In the genomic region with DNA sequence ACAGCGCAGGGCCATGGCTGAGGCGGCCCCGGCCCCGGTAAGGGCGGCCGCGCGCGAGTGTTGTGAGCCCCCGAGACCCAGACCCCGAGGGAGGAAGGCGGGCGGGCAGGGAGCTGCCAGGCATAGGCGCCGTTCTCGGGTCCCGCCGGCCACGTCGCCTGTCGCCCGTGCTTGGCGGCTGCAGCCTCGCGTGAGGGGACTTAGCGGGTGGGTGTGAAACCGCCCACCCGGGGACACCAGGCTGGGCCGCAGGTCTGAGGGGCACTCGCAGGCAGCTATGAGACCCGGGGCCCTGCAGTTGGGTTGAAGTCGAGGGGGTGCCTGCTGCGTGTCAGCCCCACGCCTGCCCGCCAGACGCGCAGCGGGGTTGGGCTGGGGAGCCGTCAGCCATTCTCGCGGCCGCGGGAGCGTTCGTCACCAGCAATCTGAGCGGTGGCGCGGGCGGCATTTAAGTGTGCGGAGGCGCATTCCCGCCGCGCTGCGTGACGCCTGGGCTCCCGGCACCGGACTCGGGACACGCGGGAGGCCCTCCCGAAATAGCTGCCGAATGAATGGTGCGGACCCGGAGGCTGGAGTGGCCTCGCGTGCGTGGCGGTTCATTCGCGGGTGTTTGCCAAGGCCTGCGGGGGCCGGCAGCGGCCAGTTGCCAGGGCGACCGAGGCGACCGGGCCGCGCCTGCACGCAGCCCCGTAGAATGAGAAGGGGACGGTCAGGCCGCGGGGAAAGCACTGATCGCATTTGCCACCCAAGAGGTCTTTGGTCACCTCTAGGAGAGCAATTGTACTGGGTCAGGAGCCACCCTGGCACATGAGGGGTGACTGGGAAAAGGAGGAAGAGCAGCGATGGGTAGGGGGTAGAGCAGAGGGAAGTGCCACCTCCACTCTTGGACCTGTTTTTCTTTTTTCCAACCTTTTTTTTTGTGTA, we compare ENCODE assay signal across 1 cellular context.
TF ChIP-seq lines count a peak whose summit lies in the region.

No MANE protein-coding gene starts in this region.

TF ChIP-seq in A549, 52 proteins besides CTCF, POLR2A, EP300 and RAD21 (continued from another document):
- TF ChIP-seq, protein P1, sequence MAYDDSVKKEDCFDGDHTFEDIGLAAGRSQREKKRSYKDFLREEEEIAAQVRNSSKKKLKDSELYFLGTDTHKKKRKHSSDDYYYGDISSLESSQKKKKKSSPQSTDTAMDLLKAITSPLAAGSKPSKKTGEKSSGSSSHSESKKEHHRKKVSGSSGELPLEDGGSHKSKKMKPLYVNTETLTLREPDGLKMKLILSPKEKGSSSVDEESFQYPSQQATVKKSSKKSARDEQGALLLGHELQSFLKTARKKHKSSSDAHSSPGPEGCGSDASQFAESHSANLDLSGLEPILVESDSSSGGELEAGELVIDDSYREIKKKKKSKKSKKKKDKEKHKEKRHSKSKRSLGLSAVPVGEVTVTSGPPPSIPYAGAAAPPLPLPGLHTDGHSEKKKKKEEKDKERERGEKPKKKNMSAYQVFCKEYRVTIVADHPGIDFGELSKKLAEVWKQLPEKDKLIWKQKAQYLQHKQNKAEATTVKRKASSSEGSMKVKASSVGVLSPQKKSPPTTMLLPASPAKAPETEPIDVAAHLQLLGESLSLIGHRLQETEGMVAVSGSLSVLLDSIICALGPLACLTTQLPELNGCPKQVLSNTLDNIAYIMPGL (CRISPR knock-in tag; IDR thresholded peaks at IDR 0.05; ENCODE audit: borderline replicate concordance): no peak
- TF ChIP-seq, protein P2, sequence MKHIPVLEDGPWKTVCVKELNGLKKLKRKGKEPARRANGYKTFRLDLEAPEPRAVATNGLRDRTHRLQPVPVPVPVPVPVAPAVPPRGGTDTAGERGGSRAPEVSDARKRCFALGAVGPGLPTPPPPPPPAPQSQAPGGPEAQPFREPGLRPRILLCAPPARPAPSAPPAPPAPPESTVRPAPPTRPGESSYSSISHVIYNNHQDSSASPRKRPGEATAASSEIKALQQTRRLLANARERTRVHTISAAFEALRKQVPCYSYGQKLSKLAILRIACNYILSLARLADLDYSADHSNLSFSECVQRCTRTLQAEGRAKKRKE (CRISPR knock-in tag; IDR thresholded peaks at IDR 0.05; ENCODE audit: low read depth): no peak
- TF ChIP-seq HOXB13 (CRISPR knock-in tag; IDR thresholded peaks at IDR 0.05; ENCODE audit: low read depth) (no peak), RFX5 (IDR thresholded peaks at IDR 0.05) (no peak), JUN (IDR thresholded peaks at IDR 0.05) (no peak), BHLHE40 (IDR thresholded peaks at IDR 0.05; ENCODE audit: low read depth, low read length) (no peak), PHF8 (IDR thresholded peaks at IDR 0.05; ENCODE audit: borderline replicate concordance, low read depth) (0 out of 2 replicates have a peak, but pooled peaks have one; percentile 35)
- TF ChIP-seq, protein P3, sequence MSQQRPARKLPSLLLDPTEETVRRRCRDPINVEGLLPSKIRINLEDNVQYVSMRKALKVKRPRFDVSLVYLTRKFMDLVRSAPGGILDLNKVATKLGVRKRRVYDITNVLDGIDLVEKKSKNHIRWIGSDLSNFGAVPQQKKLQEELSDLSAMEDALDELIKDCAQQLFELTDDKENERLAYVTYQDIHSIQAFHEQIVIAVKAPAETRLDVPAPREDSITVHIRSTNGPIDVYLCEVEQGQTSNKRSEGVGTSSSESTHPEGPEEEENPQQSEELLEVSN (IDR thresholded peaks at IDR 0.05; ENCODE audit: borderline replicate concordance, low read depth): 0 out of 2 replicates have a peak, but pooled peaks have one; percentile 22
